Comparison of ENCODE assay signal across 18 cellular contexts in the genomic region with DNA sequence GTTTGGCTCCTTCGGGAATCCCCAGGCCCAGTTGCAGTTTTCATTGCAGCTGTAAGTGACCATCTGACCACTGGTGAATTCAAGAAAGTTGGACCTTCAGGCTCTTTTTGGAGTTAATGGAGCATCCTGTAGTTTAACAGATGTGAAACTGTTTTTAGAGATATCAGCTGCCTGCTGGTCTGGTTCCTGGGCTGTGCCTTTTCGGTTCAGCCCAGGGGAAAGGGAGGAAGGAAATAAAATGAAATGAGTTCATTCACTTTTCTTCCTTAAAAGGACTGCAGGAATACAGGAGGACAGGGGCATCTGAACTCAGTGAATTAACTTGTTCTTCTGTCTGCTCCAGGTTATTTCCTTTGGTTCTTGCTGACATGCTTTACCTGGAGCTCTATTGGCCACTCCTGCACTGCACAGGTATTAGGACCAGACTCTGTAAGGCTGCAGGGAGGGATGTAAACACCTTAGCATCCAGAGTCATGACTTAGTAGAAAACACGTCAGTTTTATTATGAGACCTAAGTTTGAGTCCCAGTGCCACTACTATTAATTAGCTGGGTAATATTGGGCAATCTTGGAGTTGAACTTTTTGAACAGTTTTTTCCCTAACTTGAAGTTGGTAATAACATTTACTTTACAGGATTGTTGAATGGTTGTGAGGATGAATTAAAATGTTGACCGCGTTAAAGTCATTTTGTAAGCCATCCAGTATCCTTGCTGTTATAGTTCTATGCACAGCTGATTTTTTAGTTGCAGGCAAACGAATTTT.
DNase-seq lines count a peak whose midpoint lies in the region; TF ChIP-seq lines count a peak whose summit lies in the region.
"Had no signal": no experiment of that assay in that cellular context is flagged by ENCODE, and none has a peak within 500 bp of the region (broad histone marks: within the 10 kb centered on the region; RNA-seq: fewer than 3 reads in every experiment).

No MANE protein-coding gene starts in this region.

- H3K27ac ChIP-seq in CD4-positive, alpha-beta memory T cell (ENCODE audit: low read depth, low read length) = no peak overlapping the region
- H3K27ac ChIP-seq: C4-2B, prostate gland had no signal

- H3K4me3 ChIP-seq in CD4-positive, alpha-beta memory T cell (ENCODE audit: low read length in 2 of 2) = no peak overlapping the region
- H3K4me3 ChIP-seq: prostate gland had no signal

- CTCF ChIA-PET in CD4-positive, alpha-beta memory T cell (lab: Charles Lee; ENCODE audit: partially characterized antibody) = interaction anchor here (1.0 kb wide), 1 partner anchor 61 kb away, joined by 3 read pairs; no protein-coding TSS in a partner anchor

- no peaks in the 10 kb centered on the region for H3K9me3 ChIP-seq in CD4-positive, alpha-beta memory T cell (ENCODE audit: control insufficient read depth in 1 of 2, low read length in 2 of 2)
- H3K9me3 ChIP-seq: prostate gland had no signal

- H3K27me3 ChIP-seq in CD4-positive, alpha-beta memory T cell (ENCODE audit: insufficient read depth, low read length) = no peaks in the 10 kb centered on the region

- H3K36me3 Mint-ChIP-seq in CD4-positive, alpha-beta memory T cell = peaks cover 16 to 26% of the 10 kb centered on the region in 2 donors
- H3K36me3 Mint-ChIP-seq in chondrocyte (ENCODE audit: low read depth) = no peaks in the 10 kb centered on the region
- no peaks in the 10 kb centered on the region for H3K36me3 Mint-ChIP-seq in mesothelial cell of epicardium
- peaks cover 10% of the 10 kb centered on the region for H3K36me3 Mint-ChIP-seq in activated T-helper 1 cell treated with anti-CD3 and anti-CD28 coated beads, Interleukin-12 subunit alpha, Interleukin-12 subunit beta, Interleukin-2, Interleukin-4 antibody, amounts not matched to agents 30 ng/mL and 10 ng/mL and 1 ng/mL, durations not matched to agents 14 hours and 24 hours and 36 hours (ENCODE audit: low read depth)

- POLR2A ChIA-PET in CD4-positive, alpha-beta memory T cell (lab: Charles Lee; ENCODE audit: partially characterized antibody) = interaction anchor here (1.0 to 1.6 kb wide), 2 partner anchors 13 to 61 kb away, joined by 3 read pairs; no protein-coding TSS in a partner anchor

- H3K4me1 Mint-ChIP-seq in CD4-positive, alpha-beta memory T cell = peaks cover 43 to 82% (median 65%) of the 10 kb centered on the region in 4 donors
- peaks cover 60% of the 10 kb centered on the region for H3K4me1 Mint-ChIP-seq in chondrocyte (ENCODE audit: low read depth)
- peaks cover 40% of the 10 kb centered on the region for H3K4me1 Mint-ChIP-seq in mesothelial cell of epicardium
- H3K4me1 Mint-ChIP-seq in activated T-helper 1 cell treated with anti-CD3 and anti-CD28 coated beads, Interleukin-12 subunit alpha, Interleukin-12 subunit beta, Interleukin-2, Interleukin-4 antibody, amounts not matched to agents 30 ng/mL and 10 ng/mL and 1 ng/mL, durations not matched to agents 14 hours and 24 hours and 36 hours (ENCODE audit: low read depth) = peaks cover 59% of the 10 kb centered on the region

- no peaks in the 10 kb centered on the region for H3K27me3 Mint-ChIP-seq in CD4-positive, alpha-beta memory T cell
- no peaks in the 10 kb centered on the region for H3K27me3 Mint-ChIP-seq in chondrocyte (ENCODE audit: low read depth)
- H3K27me3 Mint-ChIP-seq in mesothelial cell of epicardium (ENCODE audit: low read depth) = no peaks in the 10 kb centered on the region
- no peaks in the 10 kb centered on the region for H3K27me3 Mint-ChIP-seq in activated T-helper 1 cell treated with anti-CD3 and anti-CD28 coated beads, Interleukin-12 subunit alpha, Interleukin-12 subunit beta, Interleukin-2, Interleukin-4 antibody, amounts not matched to agents 30 ng/mL and 10 ng/mL and 1 ng/mL, durations not matched to agents 14 hours and 24 hours and 36 hours (ENCODE audit: insufficient read depth)
- H3K27me3 Mint-ChIP-seq: activated B cell treated with CpG ODN at 0.5 μM for 24 hours; stimulated activated naive CD8-positive, alpha-beta T cell treated with anti-CD3 and anti-CD28 coated beads, Interleukin-15, Interleukin-2, amounts not matched to agents 100 ng/mL and 50 ng/mL, for 24 hours had no signal

- peaks cover 6% of the 10 kb centered on the region for H3K4me1 ChIP-seq in CD4-positive, alpha-beta memory T cell (ENCODE audit: insufficient read depth, low read length)
- H3K4me1 ChIP-seq: prostate gland had no signal

- no peak overlapping the region for H3K4me3 Mint-ChIP-seq in CD4-positive, alpha-beta memory T cell
- H3K4me3 Mint-ChIP-seq in chondrocyte (ENCODE audit: unreplicated experiment) (no peak overlapping the region), mesothelial cell of epicardium (no peak overlapping the region)
- no peak overlapping the region for H3K4me3 Mint-ChIP-seq in activated T-helper 1 cell treated with anti-CD3 and anti-CD28 coated beads, Interleukin-12 subunit alpha, Interleukin-12 subunit beta, Interleukin-2, Interleukin-4 antibody, amounts not matched to agents 30 ng/mL and 10 ng/mL and 1 ng/mL, durations not matched to agents 14 hours and 24 hours and 36 hours
- H3K4me3 Mint-ChIP-seq: activated B cell treated with CpG ODN at 0.5 μM for 24 hours; stimulated activated naive CD8-positive, alpha-beta T cell treated with anti-CD3 and anti-CD28 coated beads, Interleukin-15, Interleukin-2, amounts not matched to agents 100 ng/mL and 50 ng/mL, for 24 hours had no signal

- intact Hi-C loops in CD4-positive, alpha-beta memory T cell (cut with micrococcal nuclease) = no loop called here
- intact Hi-C loops in activated T-helper 1 cell treated with anti-CD3 and anti-CD28 coated beads, Interleukin-12 subunit alpha, Interleukin-12 subunit beta, Interleukin-2, Interleukin-4 antibody, amounts not matched to agents 30 ng/mL and 10 ng/mL and 1 ng/mL, durations not matched to agents 14 hours and 24 hours and 36 hours (cut with micrococcal nuclease) = no loop called here

- DNase-seq in CD4-positive, alpha-beta memory T cell = no peak
- DNase-seq in Kasumi-1 (lab: John Stamatoyannopoulos, UW) = peak; percentile 50 to 54
- DNase-seq in chondrocyte (ENCODE audit: low spot score) = no peak
- DNase-seq in mesothelial cell of epicardium (ENCODE audit: low spot score in 2 of 2, unreplicated experiment in 2 of 2) = no peak
- no peak for DNase-seq in COLO668 (lab: John Stamatoyannopoulos, UW; ENCODE audit: unreplicated experiment)
- DNase-seq in activated gamma-delta T cell (lab: John Stamatoyannopoulos, UW) = no peak
- DNase-seq in activated T-helper 1 cell treated with anti-CD3 and anti-CD28 coated beads, Interleukin-12 subunit alpha, Interleukin-12 subunit beta, Interleukin-2, Interleukin-4 antibody, amounts not matched to agents 30 ng/mL and 10 ng/mL and 1 ng/mL, durations not matched to agents 14 hours and 24 hours and 36 hours (ENCODE audit: low spot score) = no peak
- DNase-seq in GM13977 (ENCODE audit: low spot score) = no peak
- DNase-seq: activated B cell treated with CpG ODN at 0.5 μM for 24 hours; activated CD8-positive, alpha-beta memory T cell treated with anti-CD3 and anti-CD28 coated beads, Interleukin-2, amount 50 U/mL, for 48 hours; amniotic stem cell; glutamatergic neuron; NCI-H1092; NCI-H226; stimulated activated CD4-positive, alpha-beta T cell treated with anti-CD3 and anti-CD28 coated beads, Interleukin-4, amount 100 ng/mL, for 24 hours had no signal

- no peaks in the 10 kb centered on the region for H3K9me3 Mint-ChIP-seq in CD4-positive, alpha-beta memory T cell
- H3K9me3 Mint-ChIP-seq in chondrocyte (ENCODE audit: low read depth) (no peaks in the 10 kb centered on the region), mesothelial cell of epicardium (no peaks in the 10 kb centered on the region)
- H3K9me3 Mint-ChIP-seq in activated T-helper 1 cell treated with anti-CD3 and anti-CD28 coated beads, Interleukin-12 subunit alpha, Interleukin-12 subunit beta, Interleukin-2, Interleukin-4 antibody, amounts not matched to agents 30 ng/mL and 10 ng/mL and 1 ng/mL, durations not matched to agents 14 hours and 24 hours and 36 hours = no peaks in the 10 kb centered on the region
- H3K9me3 Mint-ChIP-seq: activated B cell treated with CpG ODN at 0.5 μM for 24 hours; stimulated activated naive CD8-positive, alpha-beta T cell treated with anti-CD3 and anti-CD28 coated beads, Interleukin-15, Interleukin-2, amounts not matched to agents 100 ng/mL and 50 ng/mL, for 24 hours had no signal

- peak overlapping the region in 4 of 7 donors; percentile 25 to 65 (median 40) for H3K27ac Mint-ChIP-seq in CD4-positive, alpha-beta memory T cell
- H3K27ac Mint-ChIP-seq in chondrocyte (ENCODE audit: unreplicated experiment) (peak overlapping the region; percentile 41), mesothelial cell of epicardium (peak overlapping the region; percentile 60)
- H3K27ac Mint-ChIP-seq in activated T-helper 1 cell treated with anti-CD3 and anti-CD28 coated beads, Interleukin-12 subunit alpha, Interleukin-12 subunit beta, Interleukin-2, Interleukin-4 antibody, amounts not matched to agents 30 ng/mL and 10 ng/mL and 1 ng/mL, durations not matched to agents 14 hours and 24 hours and 36 hours = no peak overlapping the region
- H3K27ac Mint-ChIP-seq: activated B cell treated with CpG ODN at 0.5 μM for 24 hours; stimulated activated naive CD8-positive, alpha-beta T cell treated with anti-CD3 and anti-CD28 coated beads, Interleukin-15, Interleukin-2, amounts not matched to agents 100 ng/mL and 50 ng/mL, for 24 hours had no signal

- TF ChIP-seq CTCF in chondrocyte (IDR thresholded peaks at IDR 0.05) = no peak
- no peak for TF ChIP-seq CTCF in mesothelial cell of epicardium (IDR thresholded peaks at IDR 0.05; ENCODE audit: unreplicated experiment)
- no peak for TF ChIP-seq CTCF in GM13977 (IDR thresholded peaks at IDR 0.05; ENCODE audit: extremely low read depth, insufficient read depth, missing control alignments)

- H3K36me3 ChIP-seq in CD4-positive, alpha-beta memory T cell (ENCODE audit: insufficient read depth, low read length) = no peaks in the 10 kb centered on the region
- H3K36me3 ChIP-seq: prostate gland had no signal

- in situ Hi-C loops in GM13977 (cut with MboI; ENCODE audit: low pct_unique_long_range_greater_than_20kb, low sequenced_read_pairs, unreplicated experiment) = no loop called here

Comparison
In these comparisons a context has a peak if more than half of its experiments do, and no peak if none do; other contexts are left out.
1. DNase-seq: peak in Kasumi-1 (2 of 2); none in CD4-positive, alpha-beta memory T cell (0 of 5), chondrocyte (single experiment), mesothelial cell of epicardium (0 of 2), COLO668 (single experiment), activated gamma-delta T cell (single experiment), activated T-helper 1 cell treated with anti-CD3 and anti-CD28 coated beads, Interleukin-12 subunit alpha, Interleukin-12 subunit beta, Interleukin-2, Interleukin-4 antibody, amounts not matched to agents 30 ng/mL and 10 ng/mL and 1 ng/mL, durations not matched to agents 14 hours and 24 hours and 36 hours (single experiment) and GM13977 (single experiment).